In genomic region chr14:31703056-31703455, GRCh38 we compare ENCODE assay signal across 19 cellular contexts.
DNase-seq lines count a peak whose midpoint lies in the region; ATAC-seq, FAIRE-seq and TF ChIP-seq lines count a peak whose summit lies in the region.
"Had no signal": no experiment of that assay in that cellular context is flagged by ENCODE, and none has a peak within 500 bp of the region (broad histone marks: within the 10 kb centered on the region; RNA-seq: fewer than 3 reads in every experiment).

No MANE protein-coding gene starts in this region.

- H3K23ac ChIP-seq in IMR-90 (ENCODE audit: low read depth, low read length), result no peak overlapping the region

- H2BK5ac ChIP-seq in IMR-90 (ENCODE audit: low read depth, low read length, poor library complexity, severe bottlenecking), result no peak overlapping the region

- in situ Hi-C loops in IMR-90 (cut with MboI; ENCODE audit: low sequenced_read_pairs) (no loop called here), HepG2 (cut with HindIII; ENCODE audit: extremely low pct_ligation_motif_present, low pct_unique_long_range_greater_than_20kb) (no loop called here)

- no peak overlapping the region for H3K14ac ChIP-seq in IMR-90 (replicated peaks; ENCODE audit: low read depth, low read length)

- no peak overlapping the region for H2BK20ac ChIP-seq in IMR-90 (ENCODE audit: low read depth, low read length)

- H3K79me1 ChIP-seq in IMR-90 (ENCODE audit: low read depth in 1 of 2, low read length in 2 of 2), result no peaks in the 10 kb centered on the region

- intact Hi-C loops in IMR-90 (cut with micrococcal nuclease) (no loop called here), endothelial cell of umbilical vein (cut with micrococcal nuclease) (no loop called here), HepG2 (cut with micrococcal nuclease; ENCODE audit: unreplicated experiment) (no loop called here)

- WGBS in IMR-90 (ENCODE audit: extremely low coverage in 2 of 2, insufficient read length in 1 of 2), 2 experiments, result no CpG with 5 or more reads among the region's 2 CpGs
- WGBS in HepG2 (ENCODE audit: low lambda C conversion rate), result 79% methylated on average over 2 of the region's 2 CpGs

- TF ChIP-seq CTCF in IMR-90 (conservative IDR thresholded peaks at IDR 0.05; ENCODE audit: low read depth, low read length), result no peak
- no peak for TF ChIP-seq CTCF in endothelial cell of umbilical vein (IDR thresholded peaks at IDR 0.05; ENCODE audit: extremely low read depth in 1 of 2, insufficient read depth in 1 of 2, low read depth in 1 of 2, low read length in 2 of 2)
- no peak for TF ChIP-seq CTCF in HepG2 (CRISPR knock-in tag; IDR thresholded peaks at IDR 0.05)

- H3K27ac ChIP-seq in IMR-90 (ENCODE audit: insufficient read depth, low read length) (no peak overlapping the region), endothelial cell of umbilical vein (ENCODE audit: insufficient read depth, low read depth, low read length) (no peak overlapping the region), HepG2 (ENCODE audit: extremely low read length, insufficient read depth, low read length) (no peak overlapping the region)

- TF ChIP-seq EP300 in HepG2 (IDR thresholded peaks at IDR 0.05; ENCODE audit: low read depth in 2 of 2, low read length in 2 of 2) (no peak), HepG2 (CRISPR knock-in tag; IDR thresholded peaks at IDR 0.05; ENCODE audit: borderline replicate concordance) (no peak)

- ATAC-seq in IMR-90 (ENCODE audit: low read depth), result no peak
- no peak for ATAC-seq in HepG2
- ATAC-seq in HG03196 (IDR thresholded peaks at IDR 0.05; ENCODE audit: unreplicated experiment), result no peak
- ATAC-seq: K562 had no signal

- H2AK5ac ChIP-seq in IMR-90 (ENCODE audit: low read depth, low read length), result no peak overlapping the region

- H3K9me1 ChIP-seq in IMR-90 (ENCODE audit: insufficient read depth, low read length) (no peaks in the 10 kb centered on the region), endothelial cell of umbilical vein (replicated peaks; ENCODE audit: control insufficient read depth, extremely low read depth, insufficient read depth, low read length) (no peaks in the 10 kb centered on the region)

- no peak overlapping the region for H4K5ac ChIP-seq in IMR-90 (ENCODE audit: low read depth, low read length)

- H3K9ac ChIP-seq in IMR-90 (ENCODE audit: low read depth, low read length), result no peak overlapping the region
- H3K9ac ChIP-seq in adipocyte (ENCODE audit: low read length), result no peak overlapping the region
- H3K9ac ChIP-seq in endothelial cell of umbilical vein (replicated peaks; ENCODE audit: extremely low read depth, insufficient read depth, low read length), result no peak overlapping the region
- H3K9ac ChIP-seq in HepG2 (ENCODE audit: insufficient read depth, low read depth, low read length), result no peak overlapping the region

- no peak for FAIRE-seq in endothelial cell of umbilical vein (lab: Jason Lieb, UNC)
- no peak for FAIRE-seq in HepG2 (lab: Jason Lieb, UNC)
- FAIRE-seq in RCC 7860 (lab: Jason Lieb, UNC), result no peak
- FAIRE-seq: A204.1, K562 had no signal

- TF ChIP-seq RAD21 in IMR-90 (IDR thresholded peaks at IDR 0.05; ENCODE audit: low read length) (no peak), HepG2 (CRISPR knock-in tag; IDR thresholded peaks at IDR 0.05) (no peak)

- POLR2A ChIA-PET in IMR-90 (lab: Charles Lee; ENCODE audit: unreplicated experiment), result no interaction called here
- POLR2A ChIA-PET in endothelial cell of umbilical vein (lab: Charles Lee), result no interaction called here
- POLR2A ChIA-PET in HepG2 (lab: Yijun Ruan, JAX), result no interaction called here

- no peak overlapping the region for H2BK15ac ChIP-seq in IMR-90 (ENCODE audit: low read depth, low read length)

- no TSS peak for BruUV-seq in IMR-90 (replicated peaks; lab: Mats Ljungman, UMichigan)
- BruUV-seq in endothelial cell of umbilical vein (replicated peaks; lab: Mats Ljungman, UMichigan), result no TSS peak
- BruUV-seq in HepG2 (replicated peaks; lab: Mats Ljungman, UMichigan), result no TSS peak

- no peaks in the 10 kb centered on the region; the same call in 1 of the 2 replicates for H3K9me3 ChIP-seq in IMR-90 (ENCODE audit: control insufficient read depth, insufficient read depth, low read length)
- peaks cover 8% of the 10 kb centered on the region for H3K9me3 ChIP-seq in adipocyte (ENCODE audit: control insufficient read depth, low read length)
- H3K9me3 ChIP-seq in endothelial cell of umbilical vein (replicated peaks; ENCODE audit: control insufficient read depth, insufficient read depth, low read length), result no peaks in the 10 kb centered on the region
- peaks cover 8% of the 10 kb centered on the region for H3K9me3 ChIP-seq in HepG2 (ENCODE audit: low read length)
- H3K9me3 ChIP-seq: BE2C, HAP-1 had no signal

- dilution Hi-C loops in IMR-90 (cut with HindIII; ENCODE audit: low sequenced_read_pairs, unreplicated experiment), result no loop called here
- dilution Hi-C loops in endothelial cell of umbilical vein (cut with MboI; ENCODE audit: extremely low pct_ligation_motif_present, low sequenced_read_pairs), result no loop called here

- CTCF ChIA-PET in IMR-90 (lab: Yijun Ruan, JAX), result no interaction called here
- CTCF ChIA-PET in endothelial cell of umbilical vein (lab: Charles Lee), result interaction anchor here (1.3 kb wide), 1 partner anchor 16 kb away, joined by 3 read pairs; no protein-coding TSS in a partner anchor
- CTCF ChIA-PET in HepG2 (lab: Yijun Ruan, JAX; ENCODE audit: low intra/inter-chr PET ratio, low total read pairs), result no interaction called here

- H4K91ac ChIP-seq in IMR-90 (ENCODE audit: insufficient read depth, low read depth, low read length), result no peak overlapping the region

- H3K4me1 ChIP-seq in IMR-90 (ENCODE audit: control insufficient read depth, insufficient read depth, low read length) (no peaks in the 10 kb centered on the region), adipocyte (ENCODE audit: control insufficient read depth, insufficient read depth, low read length) (no peaks in the 10 kb centered on the region), endothelial cell of umbilical vein (ENCODE audit: control insufficient read depth, extremely low read depth, insufficient read depth, low read length) (no peaks in the 10 kb centered on the region), HepG2 (ENCODE audit: insufficient read depth, low read length) (no peaks in the 10 kb centered on the region)
- H3K4me1 ChIP-seq: BE2C, HAP-1 had no signal

- H3K4me3 ChIP-seq in IMR-90 (ENCODE audit: insufficient read depth, low read depth, low read length) (no peak overlapping the region), adipocyte (ENCODE audit: low read length) (no peak overlapping the region), endothelial cell of umbilical vein (replicated peaks in 1 of 3; ENCODE audit: insufficient read depth in 1 of 3, low read depth in 1 of 3, low read length in 3 of 3) (no peak overlapping the region), HepG2 (replicated peaks in 1 of 3; ENCODE audit: insufficient read depth in 1 of 3, low read depth in 2 of 3, low read length in 3 of 3) (no peak overlapping the region)
- H3K4me3 ChIP-seq: HAP-1, K562 had no signal

- H3K79me2 ChIP-seq in endothelial cell of umbilical vein (ENCODE audit: control insufficient read depth, insufficient read depth, low read length) (no peaks in the 10 kb centered on the region), HepG2 (ENCODE audit: insufficient read depth, low read length) (no peaks in the 10 kb centered on the region)

- no peak overlapping the region for H2AK9ac ChIP-seq in IMR-90 (replicated peaks; ENCODE audit: low read depth, low read length, poor library complexity)

- H4K20me1 ChIP-seq in IMR-90 (ENCODE audit: insufficient read depth, low read length) (no peaks in the 10 kb centered on the region), endothelial cell of umbilical vein (replicated peaks; ENCODE audit: control insufficient read depth, extremely low read depth, insufficient read depth, low read length) (no peaks in the 10 kb centered on the region), HepG2 (ENCODE audit: insufficient read depth, low read length) (no peaks in the 10 kb centered on the region)

- no peak for TF ChIP-seq POLR2A in IMR-90 (IDR thresholded peaks at IDR 0.05; ENCODE audit: low read depth, low read length)
- TF ChIP-seq POLR2A in endothelial cell of umbilical vein (IDR thresholded peaks at IDR 0.05; ENCODE audit: low read depth, low read length), result no peak
- no peak for TF ChIP-seq POLR2A in HepG2 (IDR thresholded peaks at IDR 0.05; ENCODE audit: insufficient read depth in 1 of 2, low read depth in 2 of 2, low read length in 2 of 2)

- H3K36me3 ChIP-seq in IMR-90 (ENCODE audit: control insufficient read depth, insufficient read depth, low read length) (0 out of 2 replicates have a peak, but pooled peaks cover 2% of the 10 kb centered on the region), adipocyte (ENCODE audit: control insufficient read depth, insufficient read depth, low read length, severe bottlenecking) (no peaks in the 10 kb centered on the region), endothelial cell of umbilical vein (ENCODE audit: control insufficient read depth in 2 of 2, extremely low read depth in 1 of 2, insufficient read depth in 2 of 2, low read length in 2 of 2) (no peaks in the 10 kb centered on the region), HepG2 (replicated peaks in 1 of 2; ENCODE audit: control insufficient read depth in 1 of 2, insufficient read depth in 2 of 2, low read length in 2 of 2) (peaks cover 3 to 7% of the 10 kb centered on the region in 2 experiments; a peak in 2 of 5 replicates)
- H3K36me3 ChIP-seq: BE2C, HAP-1 had no signal

- no peak overlapping the region for H2AFZ ChIP-seq in IMR-90 (replicated peaks; ENCODE audit: low read length, poor library complexity)
- H2AFZ ChIP-seq in endothelial cell of umbilical vein (ENCODE audit: low read depth, low read length), result no peak overlapping the region
- H2AFZ ChIP-seq in HepG2 (ENCODE audit: low read length), result no peak overlapping the region

- H3K4ac ChIP-seq in IMR-90 (ENCODE audit: low read depth, low read length), result no peak overlapping the region

- peak; percentile 1 for DNase-seq in IMR-90
- DNase-seq in adipocyte (ENCODE audit: low read depth), result peak; percentile 5
- peak; percentile 12 for DNase-seq in endothelial cell of umbilical vein (ENCODE audit: low read depth, low spot score)
- DNase-seq in myocyte (ENCODE audit: low read depth), result peak; percentile 9
- DNase-seq in HepG2 (ENCODE audit: low spot score), result no peak
- DNase-seq in RCC 7860 (ENCODE audit: low spot score), result no peak
- DNase-seq: ACHN; BE2C; C1 segment of cervical spinal cord; CD4-positive, CD25-positive, alpha-beta regulatory T cell; CD8-positive, alpha-beta memory T cell; COR-L47; DMS153; DMS79; GF-D8 had no signal

- H3K18ac ChIP-seq in IMR-90 (ENCODE audit: low read depth, low read length), result no peak overlapping the region

- no peak overlapping the region for H2BK120ac ChIP-seq in IMR-90 (ENCODE audit: low read depth, low read length)

- H4K8ac ChIP-seq in IMR-90 (ENCODE audit: low read depth in 2 of 2, low read length in 2 of 2), result no peak overlapping the region

- H3K4me2 ChIP-seq in IMR-90 (ENCODE audit: low read depth, low read length) (no peak overlapping the region), endothelial cell of umbilical vein (ENCODE audit: insufficient read depth, low read length) (no peak overlapping the region), HepG2 (ENCODE audit: low read depth, low read length) (no peak overlapping the region)

- H3K56ac ChIP-seq in IMR-90 (ENCODE audit: extremely low read depth, insufficient read depth, low read length), result no peak overlapping the region

- H3K27me3 ChIP-seq in IMR-90 (ENCODE audit: control insufficient read depth, insufficient read depth, low read length) (no peaks in the 10 kb centered on the region), adipocyte (replicated peaks; ENCODE audit: control insufficient read depth, insufficient read depth, low read length) (no peaks in the 10 kb centered on the region), endothelial cell of umbilical vein (ENCODE audit: control insufficient read depth in 2 of 2, insufficient read depth in 2 of 2, low read length in 2 of 2) (no peaks in the 10 kb centered on the region), HepG2 (ENCODE audit: control insufficient read depth in 1 of 2, insufficient read depth in 2 of 2, low read length in 2 of 2) (no peaks in the 10 kb centered on the region)
- H3K27me3 ChIP-seq: BE2C had no signal

Comparison
In these comparisons a context has a peak if more than half of its experiments do, and no peak if none do; other contexts are left out.
1. DNase-seq: peak in IMR-90 (single experiment), adipocyte (single experiment), endothelial cell of umbilical vein (single experiment) and myocyte (single experiment); none in HepG2 (single experiment) and RCC 7860 (single experiment).